Comparison of ENCODE assay signal across 24 cellular contexts in genomic region chr3:135558150-135558549, GRCh38.
A peak's percentile ranks its signal among the peaks of the same experiment; 100 is the strongest.
DNase-seq lines count a peak whose midpoint lies in the region; ATAC-seq, FAIRE-seq and TF ChIP-seq lines count a peak whose summit lies in the region.
"Had no signal": no experiment of that assay in that cellular context is flagged by ENCODE, and none has a peak within 500 bp of the region (broad histone marks: within the 10 kb centered on the region; RNA-seq: fewer than 3 reads in every experiment).

No MANE protein-coding gene starts in this region.

- BruUV-seq in K562 (replicated peaks; lab: Mats Ljungman, UMichigan) (no TSS peak), Calu3 (replicated peaks; lab: Mats Ljungman, UMichigan) (no TSS peak)

- TF ChIP-seq RAD21 in K562 (CRISPR knock-in tag; conservative IDR thresholded peaks at IDR 0.05 in 1 of 2, IDR thresholded peaks at IDR 0.05 in 1 of 2), result no peak

- H4K20me1 ChIP-seq in K562 (replicated peaks; ENCODE audit: control insufficient read depth, insufficient read depth, low read length), result no peaks in the 10 kb centered on the region
- H4K20me1 ChIP-seq in smooth muscle cell (ENCODE audit: low read depth), result no peaks in the 10 kb centered on the region
- H4K20me1 ChIP-seq: BLaER1 treated with 17β-estradiol and CSF1 and Interleukin-3, amounts not matched to agents 10 nM and 100 nM had no signal

- H3K9me3 Mint-ChIP-seq in Calu3 (ENCODE audit: low read depth, unreplicated experiment), result peaks cover 3% of the 10 kb centered on the region
- H3K9me3 Mint-ChIP-seq: CD4-positive, alpha-beta T cell; CD8-positive, alpha-beta T cell had no signal

- H3K27ac ChIP-seq in K562 (ENCODE audit: extremely low read depth, low read depth, low read length), result no peak overlapping the region
- no peak overlapping the region for H3K27ac ChIP-seq in smooth muscle cell (ENCODE audit: low read depth)
- H3K27ac ChIP-seq: 22Rv1; A549; BLaER1 treated with 17β-estradiol and CSF1 and Interleukin-3, amounts not matched to agents 10 nM and 100 nM; C4-2B had no signal

- no peak for TF ChIP-seq EP300 in K562 (IDR thresholded peaks at IDR 0.05; ENCODE audit: low read length)

- H3K79me2 ChIP-seq in K562 (ENCODE audit: control insufficient read depth, insufficient read depth, low read length), result no peaks in the 10 kb centered on the region
- no peaks in the 10 kb centered on the region for H3K79me2 ChIP-seq in smooth muscle cell (ENCODE audit: low read depth)

- no peaks in the 10 kb centered on the region for H3K27me3 ChIP-seq in K562 (ENCODE audit: control insufficient read depth in 2 of 2, insufficient read depth in 2 of 2, low read length in 2 of 2)
- H3K27me3 ChIP-seq in smooth muscle cell (ENCODE audit: low read depth), result no peaks in the 10 kb centered on the region
- H3K27me3 ChIP-seq: BLaER1 treated with 17β-estradiol and CSF1 and Interleukin-3, amounts not matched to agents 10 nM and 100 nM had no signal

- H3K36me3 Mint-ChIP-seq in Calu3 (ENCODE audit: insufficient read depth, unreplicated experiment), result no peaks in the 10 kb centered on the region
- H3K36me3 Mint-ChIP-seq: CD8-positive, alpha-beta T cell had no signal

- H3F3A ChIP-seq in smooth muscle cell (ENCODE audit: low read depth), result no peaks in the 10 kb centered on the region

- H3K27me3 Mint-ChIP-seq in Calu3 (ENCODE audit: unreplicated experiment), result peaks cover 13% of the 10 kb centered on the region
- H3K27me3 Mint-ChIP-seq: CD4-positive, alpha-beta T cell had no signal

- no peak for ATAC-seq in K562
- peak; percentile 68 for ATAC-seq in left colon
- no peak for ATAC-seq in HG03039 (IDR thresholded peaks at IDR 0.05; ENCODE audit: unreplicated experiment)
- ATAC-seq: A549; CD8-positive, alpha-beta T cell; GM12878 had no signal

- no peak overlapping the region for H3K27ac Mint-ChIP-seq in Calu3 (ENCODE audit: unreplicated experiment)
- H3K27ac Mint-ChIP-seq: B cell; CD4-positive, alpha-beta T cell; CD8-positive, alpha-beta T cell had no signal

- POLR2A ChIA-PET in K562 (lab: Yijun Ruan, JAX), result interaction anchor here (0.5 to 0.6 kb wide), 2 partner anchors 9 to 56 kb away, joined by 3 read pairs; no protein-coding TSS in a partner anchor

- H3K4me3 ChIP-seq in K562, result no peak overlapping the region
- H3K4me3 ChIP-seq in smooth muscle cell, result no peak overlapping the region
- H3K4me3 ChIP-seq: A549; BLaER1 treated with 17β-estradiol and CSF1 and Interleukin-3, amounts not matched to agents 10 nM and 100 nM; GM12878 had no signal

- whole genome bisulfite sequencing in K562 (ENCODE audit: insufficient coverage, low coverage, missing lambda C conversion rate), result 6% methylated on average over 6 of the region's 6 CpGs
- WGBS in smooth muscle cell (ENCODE audit: low lambda C conversion rate), result 66% methylated on average over 6 of the region's 6 CpGs

- H3K4me2 ChIP-seq in K562 (ENCODE audit: insufficient read depth, low read length) (no peak overlapping the region), smooth muscle cell (no peak overlapping the region)
- H3K4me2 ChIP-seq: A549; BLaER1 treated with 17β-estradiol and CSF1 and Interleukin-3, amounts not matched to agents 10 nM and 100 nM had no signal

- intact Hi-C loops in K562 (cut with micrococcal nuclease) (no loop called here), left colon (cut with DNase I, micrococcal nuclease) (no loop called here), Calu3 (cut with micrococcal nuclease; ENCODE audit: unreplicated experiment) (no loop called here)

- in situ Hi-C loops in K562 (cut with MboI), result no loop called here

- H3K9ac ChIP-seq in K562 (ENCODE audit: insufficient read depth in 1 of 2, low read depth in 2 of 2, low read length in 2 of 2) (no peak overlapping the region), smooth muscle cell (ENCODE audit: low read depth) (no peak overlapping the region)
- H3K9ac ChIP-seq: BLaER1 treated with 17β-estradiol and CSF1 and Interleukin-3, amounts not matched to agents 10 nM and 100 nM had no signal

- H3K36me3 ChIP-seq in K562 (ENCODE audit: control insufficient read depth, insufficient read depth, low read length) (no peaks in the 10 kb centered on the region), smooth muscle cell (ENCODE audit: low read depth) (no peaks in the 10 kb centered on the region)
- H3K36me3 ChIP-seq: BLaER1 treated with 17β-estradiol and CSF1 and Interleukin-3, amounts not matched to agents 10 nM and 100 nM had no signal

- no peaks in the 10 kb centered on the region for H3K4me1 Mint-ChIP-seq in Calu3 (ENCODE audit: low read depth, unreplicated experiment)
- H3K4me1 Mint-ChIP-seq: B cell had no signal

- TF ChIP-seq CTCF in K562 (IDR thresholded peaks at IDR 0.05 in 2 of 3, conservative IDR thresholded peaks at IDR 0.05 in 1 of 3; ENCODE audit: insufficient read depth in 2 of 3, low read depth in 1 of 3, low read length in 3 of 3), result no peak
- TF ChIP-seq CTCF in smooth muscle cell (IDR thresholded peaks at IDR 0.05; ENCODE audit: borderline replicate concordance, insufficient read depth, poor library complexity, severe bottlenecking), result no peak
- TF ChIP-seq CTCF in Calu3 (IDR thresholded peaks at IDR 0.05; ENCODE audit: unreplicated experiment), result no peak

- TF ChIP-seq POLR2A in K562 (conservative IDR thresholded peaks at IDR 0.05), result no peak

- H3K9me3 ChIP-seq in K562 (replicated peaks; ENCODE audit: control insufficient read depth, insufficient read depth, low read depth, low read length) (no peaks in the 10 kb centered on the region), smooth muscle cell (replicated peaks; ENCODE audit: low read depth) (no peaks in the 10 kb centered on the region)
- H3K9me3 ChIP-seq: A549; BLaER1 treated with 17β-estradiol and CSF1 and Interleukin-3, amounts not matched to agents 10 nM and 100 nM; Caco-2 had no signal

- CTCF ChIA-PET in K562 (lab: Yijun Ruan, JAX; ENCODE audit: low intra/inter-chr PET ratio) (no interaction called here), Calu3 (lab: Charles Lee) (no interaction called here)

- DNase-seq in K562 (ENCODE audit: extremely low read depth in 1 of 4, low spot score in 3 of 4), result no peak
- peak in 1 of 2 donors; percentile 6 for DNase-seq in left colon
- no peak for DNase-seq in smooth muscle cell (lab: John Stamatoyannopoulos, UW; ENCODE audit: unreplicated experiment)
- DNase-seq in Calu3, result no peak
- DNase-seq: AML-193; Caco-2; CD4-positive, alpha-beta T cell; CD8-positive, alpha-beta T cell; DMS 273 treated with DMSO at 0.1 percent for 48 hours; DMS153; DMS53; DMS79; DND-41; EL; GDM1 had no signal

- no peaks in the 10 kb centered on the region for H3K9me1 ChIP-seq in K562 (ENCODE audit: control insufficient read depth, insufficient read depth, low read length)

- H2AFZ ChIP-seq in K562 (ENCODE audit: low read depth, low read length), result 0 out of 2 replicates have a peak overlapping the region, but pooled peaks have one; percentile 7
- H2AFZ ChIP-seq in smooth muscle cell (ENCODE audit: low read depth), result peak overlapping the region; percentile 29

- FAIRE-seq in K562 (lab: Jason Lieb, UNC), result no peak
- FAIRE-seq: A549, GM12878, GM12892, GM18507 had no signal

- no peak overlapping the region for H3K4me3 Mint-ChIP-seq in Calu3 (ENCODE audit: low read depth, unreplicated experiment)
- H3K4me3 Mint-ChIP-seq: B cell; CD4-positive, alpha-beta T cell; CD8-positive, alpha-beta T cell had no signal

- H3K4me1 ChIP-seq in K562 (replicated peaks in 1 of 2; ENCODE audit: control insufficient read depth in 2 of 2, insufficient read depth in 2 of 2, low read length in 2 of 2), result no peaks in the 10 kb centered on the region
- H3K4me1 ChIP-seq in smooth muscle cell (ENCODE audit: low read depth), result peaks cover 4% of the 10 kb centered on the region
- H3K4me1 ChIP-seq: A549; BLaER1 treated with 17β-estradiol and CSF1 and Interleukin-3, amounts not matched to agents 10 nM and 100 nM; Caco-2 had no signal

TF ChIP-seq in K562, 482 proteins besides CTCF, POLR2A, EP300 and RAD21 (continues in another document):
- TF ChIP-seq ZNF512 (tag; IDR thresholded peaks at IDR 0.05) (no peak), ZNF280A (IDR thresholded peaks at IDR 0.05; ENCODE audit: low read depth, partially characterized antibody) (no peak), POLR3G (IDR thresholded peaks at IDR 0.05; ENCODE audit: extremely low read depth, insufficient read length, insufficient replicate concordance) (no peak), CBX3 (IDR thresholded peaks at IDR 0.05; ENCODE audit: borderline replicate concordance in 1 of 2, low read length in 2 of 2) (no peak)
